ENCODE assay signal across 9 cellular contexts in genomic region chr6:146905313-146905712, GRCh38.
DNase-seq lines count a peak whose midpoint lies in the region; ATAC-seq and TF ChIP-seq lines count a peak whose summit lies in the region.
"Had no signal": no experiment of that assay in that cellular context is flagged by ENCODE, and none has a peak within 500 bp of the region (broad histone marks: within the 10 kb centered on the region; RNA-seq: fewer than 3 reads in every experiment).

No MANE protein-coding gene starts in this region.

- intact Hi-C loops in sciatic nerve (cut with DNase I): no loop called here

- no peak overlapping the region for H3K27ac Mint-ChIP-seq in type B pancreatic cell

- H3K9me3 Mint-ChIP-seq in type B pancreatic cell: no peaks in the 10 kb centered on the region

- no peak overlapping the region for H3K4me3 Mint-ChIP-seq in type B pancreatic cell

- no peaks in the 10 kb centered on the region for H3K27me3 Mint-ChIP-seq in type B pancreatic cell

- no peaks in the 10 kb centered on the region for H3K36me3 Mint-ChIP-seq in type B pancreatic cell

- peaks cover 5% of the 10 kb centered on the region for H3K4me1 Mint-ChIP-seq in type B pancreatic cell (ENCODE audit: unreplicated experiment)

- TF ChIP-seq CTCF in type B pancreatic cell (conservative IDR thresholded peaks at IDR 0.05): no peak

- DNase-seq in GM03348 (ENCODE audit: low spot score) (peak; percentile 61), NCI-H226 (peak; percentile 53), dedifferentiated amniotic fluid mesenchymal stem cell (ENCODE audit: extremely low spot score) (peak; percentile 66), sciatic nerve (ENCODE audit: low spot score) (no peak), type B pancreatic cell (ENCODE audit: extremely low spot score, unreplicated experiment) (no peak), NCI-H2227 treated with DMSO at 0.1 percent for 48 hours (lab: John Stamatoyannopoulos, UW) (no peak)
- DNase-seq: activated naive CD4-positive, alpha-beta T cell treated with Interleukin-2 at 50 U/mL for 16 hours; retina had no signal

- ATAC-seq in sciatic nerve (peak; percentile 39), HG03460 (IDR thresholded peaks at IDR 0.05; ENCODE audit: unreplicated experiment) (no peak)

Comparison
In these comparisons a context has a peak if more than half of its experiments do, and no peak if none do; other contexts are left out.
1. DNase-seq: peak in GM03348 (single experiment), NCI-H226 (single experiment) and dedifferentiated amniotic fluid mesenchymal stem cell (single experiment); none in sciatic nerve (single experiment), type B pancreatic cell (single experiment) and NCI-H2227 treated with DMSO at 0.1 percent for 48 hours (single experiment).